ENCODE assay signal across 17 cellular contexts in genomic region chr1:188432427-188432826, GRCh38.
DNase-seq lines count a peak whose midpoint lies in the region; ATAC-seq and TF ChIP-seq lines count a peak whose summit lies in the region.
"Had no signal": no experiment of that assay in that cellular context is flagged by ENCODE, and none has a peak within 500 bp of the region (broad histone marks: within the 10 kb centered on the region; RNA-seq: fewer than 3 reads in every experiment).

No MANE protein-coding gene starts in this region.

- no peak overlapping the region for H2BK120ac ChIP-seq in trophoblast cell (ENCODE audit: insufficient read depth, low read length, poor library complexity)

- H3F3A ChIP-seq in SK-N-SH (replicated peaks; ENCODE audit: insufficient read depth), result no peaks in the 10 kb centered on the region

- no peak overlapping the region for H4K91ac ChIP-seq in trophoblast cell (ENCODE audit: low read depth, low read length)

- H3K18ac ChIP-seq in trophoblast cell (ENCODE audit: low read length), result no peak overlapping the region

- no peak overlapping the region for H2BK12ac ChIP-seq in trophoblast cell (ENCODE audit: low read length)

- no peaks in the 10 kb centered on the region for H3K36me3 ChIP-seq in SK-N-SH (replicated peaks in 1 of 2; ENCODE audit: control insufficient read depth in 1 of 2, insufficient read depth in 2 of 2, low read length in 1 of 2)
- H3K36me3 ChIP-seq in osteoblast (ENCODE audit: insufficient read depth, low read length), result no peaks in the 10 kb centered on the region
- H3K36me3 ChIP-seq in trophoblast cell (ENCODE audit: control insufficient read depth in 1 of 2, insufficient read depth in 2 of 2, low read length in 2 of 2), result no peaks in the 10 kb centered on the region
- no peaks in the 10 kb centered on the region for H3K36me3 ChIP-seq in esophagus squamous epithelium

- H3K4me3 ChIP-seq in SK-N-SH (ENCODE audit: low read depth in 2 of 2, low read length in 1 of 2), result no peak overlapping the region
- no peak overlapping the region for H3K4me3 ChIP-seq in osteoblast (ENCODE audit: insufficient read depth, low read length)
- H3K4me3 ChIP-seq in trophoblast cell (ENCODE audit: low read depth, low read length), result no peak overlapping the region
- H3K4me3 ChIP-seq in esophagus squamous epithelium, result no peak overlapping the region
- H3K4me3 ChIP-seq: GM12878, GM23248 had no signal

- H2AK5ac ChIP-seq in trophoblast cell (ENCODE audit: low read length), result no peak overlapping the region

- CTCF ChIA-PET in SK-N-SH (lab: Yijun Ruan, JAX), result no interaction called here

- no peak overlapping the region for H3K23ac ChIP-seq in trophoblast cell (ENCODE audit: low read length)

- H3K79me2 ChIP-seq in SK-N-SH (ENCODE audit: insufficient read depth), result no peaks in the 10 kb centered on the region
- no peaks in the 10 kb centered on the region for H3K79me2 ChIP-seq in osteoblast (ENCODE audit: insufficient read depth, low read length)
- H3K79me2 ChIP-seq in trophoblast cell (ENCODE audit: control insufficient read depth, insufficient read depth, low read length, poor library complexity), result no peaks in the 10 kb centered on the region

- H3K27ac ChIP-seq in SK-N-SH (ENCODE audit: low read depth in 2 of 2, low read length in 1 of 2) (peak overlapping the region in 1 of 2 experiments; percentile 53; a peak in 1 of 4 replicates), osteoblast (ENCODE audit: low read depth, low read length) (no peak overlapping the region), trophoblast cell (ENCODE audit: low read depth, low read length) (no peak overlapping the region), esophagus squamous epithelium (no peak overlapping the region)
- H3K27ac ChIP-seq: GM23248 had no signal

- H4K20me1 ChIP-seq in SK-N-SH (ENCODE audit: insufficient read depth) (no peaks in the 10 kb centered on the region), osteoblast (ENCODE audit: insufficient read depth, low read length) (no peaks in the 10 kb centered on the region)

- H3K4me2 ChIP-seq in SK-N-SH (no peak overlapping the region), osteoblast (ENCODE audit: insufficient read depth, low read length) (no peak overlapping the region), trophoblast cell (ENCODE audit: low read length) (no peak overlapping the region)

- no peak overlapping the region for H4K8ac ChIP-seq in trophoblast cell (ENCODE audit: low read depth, low read length)

- H3K4me1 ChIP-seq in SK-N-SH (ENCODE audit: control insufficient read depth in 1 of 2, insufficient read depth in 2 of 2, low read depth in 1 of 2, low read length in 1 of 2) (peaks cover 0 to 10% of the 10 kb centered on the region in 2 experiments; a peak in 2 of 4 replicates), osteoblast (ENCODE audit: insufficient read depth, low read length) (no peaks in the 10 kb centered on the region), trophoblast cell (ENCODE audit: control insufficient read depth in 1 of 2, insufficient read depth in 2 of 2, low read length in 2 of 2) (peaks cover 0 to 3% of the 10 kb centered on the region in 2 experiments), esophagus squamous epithelium (no peaks in the 10 kb centered on the region)
- H3K4me1 ChIP-seq: Caco-2 had no signal

- TF ChIP-seq CTCF in SK-N-SH (IDR thresholded peaks at IDR 0.05), result no peak
- TF ChIP-seq CTCF in osteoblast (IDR thresholded peaks at IDR 0.05; ENCODE audit: extremely low read depth, low read depth, low read length), result no peak
- TF ChIP-seq CTCF in esophagus squamous epithelium (IDR thresholded peaks at IDR 0.05), result no peak

- TF ChIP-seq EP300 in Ishikawa (IDR thresholded peaks at IDR 0.05; ENCODE audit: borderline replicate concordance) (no peak), SK-N-SH (IDR thresholded peaks at IDR 0.05; ENCODE audit: borderline replicate concordance in 1 of 2, low read depth in 1 of 2, low read length in 1 of 2) (no peak)

- intact Hi-C loops in esophagus squamous epithelium (cut with DNase I), result no loop called here

- no peaks in the 10 kb centered on the region for H3K79me1 ChIP-seq in trophoblast cell (ENCODE audit: low read length)

- no peak for TF ChIP-seq POLR2A in esophagus squamous epithelium (IDR thresholded peaks at IDR 0.05)

- no peak for DNase-seq in SK-N-SH
- peak; percentile 19 for DNase-seq in osteoblast (ENCODE audit: insufficient read length, low spot score, missing footprints)
- DNase-seq in trophoblast cell, result no peak
- DNase-seq in esophagus squamous epithelium (lab: John Stamatoyannopoulos, UW), result no peak
- DNase-seq: C1 segment of cervical spinal cord; Caco-2; CD4-positive, alpha-beta memory T cell; DMS 273 treated with DMSO at 0.1 percent for 48 hours; DMS79; EL; GDM1; GM23248; H7; HCEC 1CT had no signal

- no peak overlapping the region; the same call in 1 of the 2 replicates for H2AFZ ChIP-seq in SK-N-SH (ENCODE audit: low read depth)
- no peak overlapping the region for H2AFZ ChIP-seq in osteoblast (ENCODE audit: low read length)
- no peak overlapping the region for H2AFZ ChIP-seq in trophoblast cell (ENCODE audit: insufficient read depth, low read length, poor library complexity)
- H2AFZ ChIP-seq: GM23248 had no signal

- no peak for ATAC-seq in HG02973 (IDR thresholded peaks at IDR 0.05; ENCODE audit: unreplicated experiment)
- ATAC-seq: GM12878 had no signal

- H3K4ac ChIP-seq in trophoblast cell (ENCODE audit: low read depth, low read length), result no peak overlapping the region

- H3K27me3 ChIP-seq in SK-N-SH (ENCODE audit: insufficient read depth), result no peaks in the 10 kb centered on the region
- no peaks in the 10 kb centered on the region for H3K27me3 ChIP-seq in osteoblast (ENCODE audit: insufficient read depth, low read length)
- H3K27me3 ChIP-seq in trophoblast cell (ENCODE audit: insufficient read depth, low read length), result no peaks in the 10 kb centered on the region
- H3K27me3 ChIP-seq in esophagus squamous epithelium, result no peaks in the 10 kb centered on the region

- no peak overlapping the region for H2BK5ac ChIP-seq in trophoblast cell (ENCODE audit: low read depth, low read length, poor library complexity)

- no peaks in the 10 kb centered on the region for H3K9me2 ChIP-seq in SK-N-SH

- H3K9ac ChIP-seq in SK-N-SH, result no peak overlapping the region
- no peak overlapping the region for H3K9ac ChIP-seq in trophoblast cell (ENCODE audit: low read length)
- H3K9ac ChIP-seq: GM23248 had no signal

- 51% methylated on average over 1 of the region's 1 CpG for WGBS in SK-N-SH (ENCODE audit: low lambda C conversion rate)
- WGBS in trophoblast cell (ENCODE audit: extremely low coverage, insufficient coverage, insufficient read length), result no CpG with 5 or more reads among the region's 1 CpG
- WGBS in esophagus squamous epithelium, 2 donors, result 26 to 46% methylated on average over 1 of the region's 1 CpG

- POLR2A ChIA-PET in SK-N-SH (lab: Yijun Ruan, JAX), result no interaction called here

- no peak overlapping the region for H3K14ac ChIP-seq in trophoblast cell (ENCODE audit: low read length)

- TF ChIP-seq RAD21 in Ishikawa (IDR thresholded peaks at IDR 0.05; ENCODE audit: low read depth) (no peak), SK-N-SH (IDR thresholded peaks at IDR 0.05; ENCODE audit: low read length) (no peak)

- no peak overlapping the region for H4K12ac ChIP-seq in trophoblast cell (ENCODE audit: low read depth, low read length)

- H3K9me3 ChIP-seq in SK-N-SH (no peaks in the 10 kb centered on the region), osteoblast (ENCODE audit: low read depth, low read length) (no peaks in the 10 kb centered on the region), trophoblast cell (ENCODE audit: insufficient read depth, low read depth, low read length) (no peaks in the 10 kb centered on the region), esophagus squamous epithelium (no peaks in the 10 kb centered on the region)
- H3K9me3 ChIP-seq: Caco-2 had no signal

TF ChIP-seq in Ishikawa, 13 proteins besides CTCF, POLR2A, EP300 and RAD21 (continues in another document):
- no peak for TF ChIP-seq CREB1 (IDR thresholded peaks at IDR 0.05; ENCODE audit: low read depth)
- no peak for TF ChIP-seq USF1 (IDR thresholded peaks at IDR 0.05)
- no peak for TF ChIP-seq TAF1 (IDR thresholded peaks at IDR 0.05; ENCODE audit: low read depth)
- TF ChIP-seq TEAD4 (IDR thresholded peaks at IDR 0.05), result 0 out of 2 replicates have a peak, but pooled peaks have one; percentile 33
- no peak for TF ChIP-seq CEBPB (IDR thresholded peaks at IDR 0.05)
- no peak for TF ChIP-seq EGR1 (IDR thresholded peaks at IDR 0.05)
- TF ChIP-seq ZBTB7A (IDR thresholded peaks at IDR 0.05; ENCODE audit: low read depth), result no peak
- no peak for TF ChIP-seq FOXM1 (IDR thresholded peaks at IDR 0.05; ENCODE audit: borderline replicate concordance, low read depth)

TF ChIP-seq in SK-N-SH, 30 proteins besides CTCF, POLR2A, EP300 and RAD21:
- TF ChIP-seq RXRA (IDR thresholded peaks at IDR 0.05; ENCODE audit: borderline replicate concordance, low read depth) (peak; percentile 16; the same call in 1 of the 2 replicates), TAF1 (IDR thresholded peaks at IDR 0.05; ENCODE audit: borderline replicate concordance, low read depth, low read length) (no peak)
